ENCODE assay signal across 12 cellular contexts in the genomic region with DNA sequence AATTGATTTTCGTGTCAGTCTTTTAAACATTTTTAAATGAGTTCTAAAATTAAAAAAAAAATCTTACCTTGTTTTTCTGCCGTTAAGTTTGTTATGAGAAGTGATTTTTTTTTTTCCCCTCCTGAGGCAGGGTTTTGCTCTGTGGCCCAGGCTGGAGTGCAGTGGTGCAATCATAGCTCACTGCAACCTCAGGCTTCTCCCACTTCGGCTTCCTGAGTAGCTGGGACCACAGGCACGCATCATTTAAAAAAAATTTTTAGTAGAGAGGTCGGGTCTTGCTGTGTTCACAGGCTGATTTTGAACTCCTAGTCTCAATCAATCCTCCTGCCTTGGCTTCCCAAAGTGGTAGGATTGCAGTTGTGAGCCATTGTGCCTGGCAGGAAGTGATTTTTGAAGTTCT. TPM values are rescaled to one million over a fixed set of nuclear protein-coding genes. Genes with fewer than 3 reads are reported as not detected.
DNase-seq lines count a peak whose midpoint lies in the region; ATAC-seq and TF ChIP-seq lines count a peak whose summit lies in the region.
"Had no signal": no experiment of that assay in that cellular context is flagged by ENCODE, and none has a peak within 500 bp of the region (broad histone marks: within the 10 kb centered on the region; RNA-seq: fewer than 3 reads in every experiment).

No MANE protein-coding gene starts in this region.

- H3K4me1 Mint-ChIP-seq in CD14-positive monocyte = peaks cover 12% of the 10 kb centered on the region
- peaks cover 9 to 12% (median 10%) of the 10 kb centered on the region in 4 donors for H3K4me1 Mint-ChIP-seq in CD4-positive, CD25-positive, alpha-beta regulatory T cell
- H3K4me1 Mint-ChIP-seq: B cell had no signal

- peaks cover 65 to 76% of the 10 kb centered on the region in 2 donors for H3K36me3 Mint-ChIP-seq in CD14-positive monocyte
- peaks cover 72% of the 10 kb centered on the region for H3K36me3 Mint-ChIP-seq in CD4-positive, CD25-positive, alpha-beta regulatory T cell

- WGBS in hepatocyte (ENCODE audit: low lambda C conversion rate, missing lambda C conversion rate) = 69% methylated on average over 5 of the region's 5 CpGs

- no peaks in the 10 kb centered on the region for H3K9me3 ChIP-seq in CD4-positive, CD25-positive, alpha-beta regulatory T cell (ENCODE audit: control insufficient read depth in 2 of 2, low read length in 2 of 2)
- H3K9me3 ChIP-seq in SK-N-MC (ENCODE audit: low read depth, low read length) (no peaks in the 10 kb centered on the region), hepatocyte (ENCODE audit: low read depth) (no peaks in the 10 kb centered on the region), upper lobe of right lung (no peaks in the 10 kb centered on the region)

- peaks cover 89% of the 10 kb centered on the region for H3K36me3 ChIP-seq in CD4-positive, CD25-positive, alpha-beta regulatory T cell (ENCODE audit: control insufficient read depth, insufficient read depth, low read length)
- H3K36me3 ChIP-seq in SK-N-MC (ENCODE audit: insufficient read depth, low read length) (peaks cover 93% of the 10 kb centered on the region), hepatocyte (replicated peaks; ENCODE audit: insufficient read depth, low read depth) (no peaks in the 10 kb centered on the region), upper lobe of right lung (peaks cover 96% of the 10 kb centered on the region)

- H3K9me3 Mint-ChIP-seq in CD14-positive monocyte = no peaks in the 10 kb centered on the region
- no peaks in the 10 kb centered on the region for H3K9me3 Mint-ChIP-seq in CD4-positive, CD25-positive, alpha-beta regulatory T cell

- TF ChIP-seq CTCF in CD14-positive monocyte (IDR thresholded peaks at IDR 0.05) (no peak), hepatocyte (IDR thresholded peaks at IDR 0.05; ENCODE audit: poor library complexity) (no peak), upper lobe of right lung (IDR thresholded peaks at IDR 0.05) (no peak)

- no peak overlapping the region for H2AFZ ChIP-seq in hepatocyte

- H3K9me2 ChIP-seq in hepatocyte (replicated peaks; ENCODE audit: insufficient read depth) = no peaks in the 10 kb centered on the region

- peak overlapping the region; percentile 32 to 79 (median 70) for H3K27ac Mint-ChIP-seq in CD14-positive monocyte
- peak overlapping the region in 2 of 3 donors; percentile 44 to 72 for H3K27ac Mint-ChIP-seq in CD4-positive, CD25-positive, alpha-beta regulatory T cell
- H3K27ac Mint-ChIP-seq: B cell had no signal

- H3K27ac ChIP-seq in CD4-positive, CD25-positive, alpha-beta regulatory T cell (ENCODE audit: insufficient read depth, low read length, poor library complexity, severe bottlenecking) = no peak overlapping the region
- H3K27ac ChIP-seq in SK-N-MC = peak overlapping the region; percentile 44
- H3K27ac ChIP-seq in hepatocyte = peak overlapping the region; percentile 26
- no peak overlapping the region for H3K27ac ChIP-seq in upper lobe of right lung

- no peak for ATAC-seq in CD4-positive, CD25-positive, alpha-beta regulatory T cell (ENCODE audit: low read depth in 2 of 2)
- ATAC-seq in upper lobe of right lung = no peak
- ATAC-seq in HG02759 (IDR thresholded peaks at IDR 0.05; ENCODE audit: unreplicated experiment) = no peak

- no peaks in the 10 kb centered on the region for H4K20me1 ChIP-seq in hepatocyte (ENCODE audit: insufficient read depth, poor library complexity, severe bottlenecking)

- no peak overlapping the region for H3K4me2 ChIP-seq in hepatocyte

- no peak overlapping the region for H3K9ac ChIP-seq in SK-N-MC (ENCODE audit: insufficient read length)

- intact Hi-C loops in CD14-positive monocyte (cut with micrococcal nuclease) (no loop called here), upper lobe of right lung (cut with DNase I) (no loop called here)

- H3K27me3 Mint-ChIP-seq in CD14-positive monocyte (ENCODE audit: low read depth in 3 of 3) = no peaks in the 10 kb centered on the region
- H3K27me3 Mint-ChIP-seq in CD4-positive, CD25-positive, alpha-beta regulatory T cell = no peaks in the 10 kb centered on the region
- H3K27me3 Mint-ChIP-seq: B cell had no signal

- no peaks in the 10 kb centered on the region for H3K79me2 ChIP-seq in hepatocyte

- no peaks in the 10 kb centered on the region for H3K27me3 ChIP-seq in CD4-positive, CD25-positive, alpha-beta regulatory T cell (ENCODE audit: control insufficient read depth, insufficient read depth, low read length)
- H3K27me3 ChIP-seq in hepatocyte (no peaks in the 10 kb centered on the region), upper lobe of right lung (no peaks in the 10 kb centered on the region)

- no peak overlapping the region for H3K4me3 ChIP-seq in CD4-positive, CD25-positive, alpha-beta regulatory T cell (ENCODE audit: low read depth, low read length)
- H3K4me3 ChIP-seq in SK-N-MC = no peak overlapping the region
- no peak overlapping the region for H3K4me3 ChIP-seq in hepatocyte
- no peak overlapping the region for H3K4me3 ChIP-seq in upper lobe of right lung

- DNase-seq in CD14-positive monocyte (ENCODE audit: low spot score) = no peak
- no peak for DNase-seq in CD4-positive, CD25-positive, alpha-beta regulatory T cell
- DNase-seq in SK-N-MC (ENCODE audit: low read depth, low spot score) = no peak
- DNase-seq in hepatocyte (ENCODE audit: low spot score) = no peak
- DNase-seq in stimulated activated CD4-positive, alpha-beta T cell treated with anti-CD3 and anti-CD28 coated beads, Interleukin-4, amount 100 ng/mL, for 4 hours = no peak
- no peak for DNase-seq in upper lobe of right lung
- DNase-seq: MM.1S, NCI-H1417, NCI-H2029, NCI-H510A treated with DMSO at 0.1 percent for 48 hours had no signal

- no peaks in the 10 kb centered on the region for H3K4me1 ChIP-seq in CD4-positive, CD25-positive, alpha-beta regulatory T cell (ENCODE audit: control insufficient read depth, insufficient read depth, low read length, poor library complexity, severe bottlenecking)
- H3K4me1 ChIP-seq in hepatocyte (ENCODE audit: insufficient read depth) (peaks cover 4% of the 10 kb centered on the region), upper lobe of right lung (no peaks in the 10 kb centered on the region)

- peak overlapping the region in 1 of 2 donors; percentile 7 for H3K4me3 Mint-ChIP-seq in CD14-positive monocyte
- H3K4me3 Mint-ChIP-seq in CD4-positive, CD25-positive, alpha-beta regulatory T cell = no peak overlapping the region
- H3K4me3 Mint-ChIP-seq: B cell had no signal

RNA-seq across cellular contexts. Expression of gene MTR, which starts 41.1 kb away (rescaled TPM):
- polyA plus RNA-seq in CD14-positive monocyte = 1 to 10 TPM; 3.4 to 5.4 TPM
- 44.5 TPM for total RNA-seq in CD4-positive, CD25-positive, alpha-beta regulatory T cell
- 10 to 100 TPM; 12.6 to 15.0 (median 14.5) TPM for polyA plus RNA-seq in CD4-positive, CD25-positive, alpha-beta regulatory T cell
- total RNA-seq in hepatocyte = 23.8 TPM in 2 replicates
- polyA plus RNA-seq in hepatocyte = 9.6 and 11.7 TPM in 2 replicates
- total RNA-seq in upper lobe of right lung = 37.9 TPM

Comparison
In these comparisons a context has a peak if more than half of its experiments do, and no peak if none do; other contexts are left out.
1. H3K27ac ChIP-seq: peak in SK-N-MC (single experiment) and hepatocyte (single experiment); none in CD4-positive, CD25-positive, alpha-beta regulatory T cell (single experiment) and upper lobe of right lung (single experiment).